In the genomic region with DNA sequence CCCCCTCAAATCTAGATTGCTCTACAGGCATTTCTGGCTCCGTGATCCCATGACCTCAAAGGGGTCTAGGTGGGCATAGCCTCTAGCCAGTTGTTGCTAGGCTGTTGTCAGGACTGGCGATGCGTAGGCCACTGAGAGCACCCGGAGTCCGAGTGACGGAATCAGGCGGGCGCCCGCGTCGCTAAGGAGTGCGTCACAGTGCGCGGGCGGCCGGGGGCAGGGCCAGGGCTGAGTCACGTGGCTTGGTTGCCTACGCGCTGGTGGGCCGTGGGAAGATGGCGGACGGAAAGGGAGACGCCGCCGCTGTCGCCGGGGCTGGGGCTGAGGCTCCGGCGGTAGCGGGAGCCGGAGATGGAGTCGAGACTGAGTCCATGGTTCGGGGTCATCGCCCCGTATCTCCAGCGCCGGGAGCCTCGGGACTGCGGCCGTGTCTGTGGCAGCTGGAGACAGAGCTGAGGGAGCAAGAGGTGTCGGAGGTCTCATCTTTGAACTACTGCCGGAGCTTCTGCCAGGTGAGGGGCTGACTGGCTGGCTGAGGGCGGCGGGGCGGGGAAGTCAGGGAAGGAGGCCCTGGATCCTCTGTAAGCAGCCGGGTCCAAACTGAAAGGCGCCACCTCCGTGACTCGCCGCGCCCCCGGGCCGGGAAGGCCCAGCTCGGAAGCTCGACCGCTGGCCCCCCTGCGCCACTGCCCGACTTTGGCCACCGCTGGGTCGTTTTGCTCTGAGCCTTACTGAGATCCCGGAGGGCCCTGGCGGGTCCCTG, we compare ENCODE assay signal across 1 cellular context.
TF ChIP-seq lines count a peak whose summit lies in the region.

A gene with protein sequence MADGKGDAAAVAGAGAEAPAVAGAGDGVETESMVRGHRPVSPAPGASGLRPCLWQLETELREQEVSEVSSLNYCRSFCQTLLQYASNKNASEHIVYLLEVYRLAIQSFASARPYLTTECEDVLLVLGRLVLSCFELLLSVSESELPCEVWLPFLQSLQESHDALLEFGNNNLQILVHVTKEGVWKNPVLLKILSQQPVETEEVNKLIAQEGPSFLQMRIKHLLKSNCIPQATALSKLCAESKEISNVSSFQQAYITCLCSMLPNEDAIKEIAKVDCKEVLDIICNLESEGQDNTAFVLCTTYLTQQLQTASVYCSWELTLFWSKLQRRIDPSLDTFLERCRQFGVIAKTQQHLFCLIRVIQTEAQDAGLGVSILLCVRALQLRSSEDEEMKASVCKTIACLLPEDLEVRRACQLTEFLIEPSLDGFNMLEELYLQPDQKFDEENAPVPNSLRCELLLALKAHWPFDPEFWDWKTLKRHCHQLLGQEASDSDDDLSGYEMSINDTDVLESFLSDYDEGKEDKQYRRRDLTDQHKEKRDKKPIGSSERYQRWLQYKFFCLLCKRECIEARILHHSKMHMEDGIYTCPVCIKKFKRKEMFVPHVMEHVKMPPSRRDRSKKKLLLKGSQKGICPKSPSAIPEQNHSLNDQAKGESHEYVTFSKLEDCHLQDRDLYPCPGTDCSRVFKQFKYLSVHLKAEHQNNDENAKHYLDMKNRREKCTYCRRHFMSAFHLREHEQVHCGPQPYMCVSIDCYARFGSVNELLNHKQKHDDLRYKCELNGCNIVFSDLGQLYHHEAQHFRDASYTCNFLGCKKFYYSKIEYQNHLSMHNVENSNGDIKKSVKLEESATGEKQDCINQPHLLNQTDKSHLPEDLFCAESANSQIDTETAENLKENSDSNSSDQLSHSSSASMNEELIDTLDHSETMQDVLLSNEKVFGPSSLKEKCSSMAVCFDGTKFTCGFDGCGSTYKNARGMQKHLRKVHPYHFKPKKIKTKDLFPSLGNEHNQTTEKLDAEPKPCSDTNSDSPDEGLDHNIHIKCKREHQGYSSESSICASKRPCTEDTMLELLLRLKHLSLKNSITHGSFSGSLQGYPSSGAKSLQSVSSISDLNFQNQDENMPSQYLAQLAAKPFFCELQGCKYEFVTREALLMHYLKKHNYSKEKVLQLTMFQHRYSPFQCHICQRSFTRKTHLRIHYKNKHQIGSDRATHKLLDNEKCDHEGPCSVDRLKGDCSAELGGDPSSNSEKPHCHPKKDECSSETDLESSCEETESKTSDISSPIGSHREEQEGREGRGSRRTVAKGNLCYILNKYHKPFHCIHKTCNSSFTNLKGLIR (N-terminal part only) (plus strand): TSS at position 263 of the 763 bp plus-strand sequence. CDS start 13 bp downstream, at position 276.

TF ChIP-seq in HepG2, 621 proteins besides CTCF, POLR2A, EP300 and RAD21 (continued from another document and continues in another):
- TF ChIP-seq, protein P1, sequence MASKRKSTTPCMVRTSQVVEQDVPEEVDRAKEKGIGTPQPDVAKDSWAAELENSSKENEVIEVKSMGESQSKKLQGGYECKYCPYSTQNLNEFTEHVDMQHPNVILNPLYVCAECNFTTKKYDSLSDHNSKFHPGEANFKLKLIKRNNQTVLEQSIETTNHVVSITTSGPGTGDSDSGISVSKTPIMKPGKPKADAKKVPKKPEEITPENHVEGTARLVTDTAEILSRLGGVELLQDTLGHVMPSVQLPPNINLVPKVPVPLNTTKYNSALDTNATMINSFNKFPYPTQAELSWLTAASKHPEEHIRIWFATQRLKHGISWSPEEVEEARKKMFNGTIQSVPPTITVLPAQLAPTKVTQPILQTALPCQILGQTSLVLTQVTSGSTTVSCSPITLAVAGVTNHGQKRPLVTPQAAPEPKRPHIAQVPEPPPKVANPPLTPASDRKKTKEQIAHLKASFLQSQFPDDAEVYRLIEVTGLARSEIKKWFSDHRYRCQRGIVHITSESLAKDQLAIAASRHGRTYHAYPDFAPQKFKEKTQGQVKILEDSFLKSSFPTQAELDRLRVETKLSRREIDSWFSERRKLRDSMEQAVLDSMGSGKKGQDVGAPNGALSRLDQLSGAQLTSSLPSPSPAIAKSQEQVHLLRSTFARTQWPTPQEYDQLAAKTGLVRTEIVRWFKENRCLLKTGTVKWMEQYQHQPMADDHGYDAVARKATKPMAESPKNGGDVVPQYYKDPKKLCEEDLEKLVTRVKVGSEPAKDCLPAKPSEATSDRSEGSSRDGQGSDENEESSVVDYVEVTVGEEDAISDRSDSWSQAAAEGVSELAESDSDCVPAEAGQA (IDR thresholded peaks at IDR 0.05; ENCODE audit: low read depth) = peak; percentile 97
- TF ChIP-seq, protein P1 (CRISPR knock-in tag; IDR thresholded peaks at IDR 0.05; ENCODE audit: borderline replicate concordance) = no peak
- TF ChIP-seq, protein P2, sequence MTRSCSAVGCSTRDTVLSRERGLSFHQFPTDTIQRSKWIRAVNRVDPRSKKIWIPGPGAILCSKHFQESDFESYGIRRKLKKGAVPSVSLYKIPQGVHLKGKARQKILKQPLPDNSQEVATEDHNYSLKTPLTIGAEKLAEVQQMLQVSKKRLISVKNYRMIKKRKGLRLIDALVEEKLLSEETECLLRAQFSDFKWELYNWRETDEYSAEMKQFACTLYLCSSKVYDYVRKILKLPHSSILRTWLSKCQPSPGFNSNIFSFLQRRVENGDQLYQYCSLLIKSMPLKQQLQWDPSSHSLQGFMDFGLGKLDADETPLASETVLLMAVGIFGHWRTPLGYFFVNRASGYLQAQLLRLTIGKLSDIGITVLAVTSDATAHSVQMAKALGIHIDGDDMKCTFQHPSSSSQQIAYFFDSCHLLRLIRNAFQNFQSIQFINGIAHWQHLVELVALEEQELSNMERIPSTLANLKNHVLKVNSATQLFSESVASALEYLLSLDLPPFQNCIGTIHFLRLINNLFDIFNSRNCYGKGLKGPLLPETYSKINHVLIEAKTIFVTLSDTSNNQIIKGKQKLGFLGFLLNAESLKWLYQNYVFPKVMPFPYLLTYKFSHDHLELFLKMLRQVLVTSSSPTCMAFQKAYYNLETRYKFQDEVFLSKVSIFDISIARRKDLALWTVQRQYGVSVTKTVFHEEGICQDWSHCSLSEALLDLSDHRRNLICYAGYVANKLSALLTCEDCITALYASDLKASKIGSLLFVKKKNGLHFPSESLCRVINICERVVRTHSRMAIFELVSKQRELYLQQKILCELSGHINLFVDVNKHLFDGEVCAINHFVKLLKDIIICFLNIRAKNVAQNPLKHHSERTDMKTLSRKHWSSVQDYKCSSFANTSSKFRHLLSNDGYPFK (CRISPR knock-in tag; IDR thresholded peaks at IDR 0.05; ENCODE audit: borderline replicate concordance) = peak; percentile 91; the same call in 1 of the 2 replicates
- TF ChIP-seq ARID2 (CRISPR knock-in tag; IDR thresholded peaks at IDR 0.05; ENCODE audit: borderline replicate concordance) (no peak), TRIM24 (CRISPR knock-in tag; IDR thresholded peaks at IDR 0.05) (no peak), CC2D1A (CRISPR knock-in tag; IDR thresholded peaks at IDR 0.05) (no peak), ZIK1 (CRISPR knock-in tag; IDR thresholded peaks at IDR 0.05; ENCODE audit: borderline replicate concordance, low read depth) (no peak; the same call in 1 of the 2 replicates), ZNF709 (CRISPR knock-in tag; IDR thresholded peaks at IDR 0.05) (peak; percentile 34; the same call in 1 of the 2 replicates), AGO1 (IDR thresholded peaks at IDR 0.05; ENCODE audit: low read depth, low read length, poor library complexity, severe bottlenecking) (no peak), SALL1 (CRISPR knock-in tag; IDR thresholded peaks at IDR 0.05) (peak; percentile 85; the same call in 1 of the 2 replicates), ZNF33A (CRISPR knock-in tag; IDR thresholded peaks at IDR 0.05; ENCODE audit: borderline replicate concordance) (no peak; the same call in 1 of the 2 replicates), ZNF263 (CRISPR knock-in tag; IDR thresholded peaks at IDR 0.05) (no peak), SP4 (CRISPR knock-in tag; IDR thresholded peaks at IDR 0.05) (peak; percentile 90), ZNF496 (CRISPR knock-in tag; IDR thresholded peaks at IDR 0.05; ENCODE audit: insufficient replicate concordance) (no peak), PAX8 (CRISPR knock-in tag; IDR thresholded peaks at IDR 0.05; ENCODE audit: borderline replicate concordance) (no peak), ZNF558 (CRISPR knock-in tag; IDR thresholded peaks at IDR 0.05; ENCODE audit: borderline replicate concordance) (0 out of 2 replicates have a peak, but pooled peaks have one; percentile 78), MED8 (CRISPR knock-in tag; IDR thresholded peaks at IDR 0.05; ENCODE audit: insufficient replicate concordance) (peak; percentile 56)
- TF ChIP-seq, protein P3, sequence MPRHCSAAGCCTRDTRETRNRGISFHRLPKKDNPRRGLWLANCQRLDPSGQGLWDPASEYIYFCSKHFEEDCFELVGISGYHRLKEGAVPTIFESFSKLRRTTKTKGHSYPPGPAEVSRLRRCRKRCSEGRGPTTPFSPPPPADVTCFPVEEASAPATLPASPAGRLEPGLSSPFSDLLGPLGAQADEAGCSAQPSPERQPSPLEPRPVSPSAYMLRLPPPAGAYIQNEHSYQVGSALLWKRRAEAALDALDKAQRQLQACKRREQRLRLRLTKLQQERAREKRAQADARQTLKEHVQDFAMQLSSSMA (CRISPR knock-in tag; IDR thresholded peaks at IDR 0.05) = no peak
- TF ChIP-seq, protein P4, sequence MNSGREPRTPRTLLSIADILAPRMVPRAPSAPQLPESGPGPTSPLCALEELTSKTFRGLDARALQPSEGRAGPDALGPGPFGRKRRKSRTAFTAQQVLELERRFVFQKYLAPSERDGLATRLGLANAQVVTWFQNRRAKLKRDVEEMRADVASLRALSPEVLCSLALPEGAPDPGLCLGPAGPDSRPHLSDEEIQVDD (CRISPR knock-in tag; IDR thresholded peaks at IDR 0.05; ENCODE audit: borderline replicate concordance) = no peak
- TF ChIP-seq, protein P5, sequence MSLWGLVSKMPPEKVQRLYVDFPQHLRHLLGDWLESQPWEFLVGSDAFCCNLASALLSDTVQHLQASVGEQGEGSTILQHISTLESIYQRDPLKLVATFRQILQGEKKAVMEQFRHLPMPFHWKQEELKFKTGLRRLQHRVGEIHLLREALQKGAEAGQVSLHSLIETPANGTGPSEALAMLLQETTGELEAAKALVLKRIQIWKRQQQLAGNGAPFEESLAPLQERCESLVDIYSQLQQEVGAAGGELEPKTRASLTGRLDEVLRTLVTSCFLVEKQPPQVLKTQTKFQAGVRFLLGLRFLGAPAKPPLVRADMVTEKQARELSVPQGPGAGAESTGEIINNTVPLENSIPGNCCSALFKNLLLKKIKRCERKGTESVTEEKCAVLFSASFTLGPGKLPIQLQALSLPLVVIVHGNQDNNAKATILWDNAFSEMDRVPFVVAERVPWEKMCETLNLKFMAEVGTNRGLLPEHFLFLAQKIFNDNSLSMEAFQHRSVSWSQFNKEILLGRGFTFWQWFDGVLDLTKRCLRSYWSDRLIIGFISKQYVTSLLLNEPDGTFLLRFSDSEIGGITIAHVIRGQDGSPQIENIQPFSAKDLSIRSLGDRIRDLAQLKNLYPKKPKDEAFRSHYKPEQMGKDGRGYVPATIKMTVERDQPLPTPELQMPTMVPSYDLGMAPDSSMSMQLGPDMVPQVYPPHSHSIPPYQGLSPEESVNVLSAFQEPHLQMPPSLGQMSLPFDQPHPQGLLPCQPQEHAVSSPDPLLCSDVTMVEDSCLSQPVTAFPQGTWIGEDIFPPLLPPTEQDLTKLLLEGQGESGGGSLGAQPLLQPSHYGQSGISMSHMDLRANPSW (CRISPR knock-in tag; IDR thresholded peaks at IDR 0.05; ENCODE audit: borderline replicate concordance) = 0 out of 2 replicates have a peak, but pooled peaks have one; percentile 71
- TF ChIP-seq, protein P6, sequence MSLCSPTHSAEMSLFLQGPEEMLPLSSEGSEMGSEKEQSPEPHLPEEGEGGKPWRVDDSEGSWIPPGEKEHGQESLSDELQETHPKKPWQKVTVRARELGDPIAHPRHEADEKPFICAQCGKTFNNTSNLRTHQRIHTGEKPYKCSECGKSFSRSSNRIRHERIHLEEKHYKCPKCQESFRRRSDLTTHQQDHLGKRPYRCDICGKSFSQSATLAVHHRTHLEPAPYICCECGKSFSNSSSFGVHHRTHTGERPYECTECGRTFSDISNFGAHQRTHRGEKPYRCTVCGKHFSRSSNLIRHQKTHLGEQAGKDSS (CRISPR knock-in tag; IDR thresholded peaks at IDR 0.05; ENCODE audit: borderline replicate concordance, low read depth) = peak; percentile 69; the same call in 1 of the 2 replicates
- TF ChIP-seq, protein P7, sequence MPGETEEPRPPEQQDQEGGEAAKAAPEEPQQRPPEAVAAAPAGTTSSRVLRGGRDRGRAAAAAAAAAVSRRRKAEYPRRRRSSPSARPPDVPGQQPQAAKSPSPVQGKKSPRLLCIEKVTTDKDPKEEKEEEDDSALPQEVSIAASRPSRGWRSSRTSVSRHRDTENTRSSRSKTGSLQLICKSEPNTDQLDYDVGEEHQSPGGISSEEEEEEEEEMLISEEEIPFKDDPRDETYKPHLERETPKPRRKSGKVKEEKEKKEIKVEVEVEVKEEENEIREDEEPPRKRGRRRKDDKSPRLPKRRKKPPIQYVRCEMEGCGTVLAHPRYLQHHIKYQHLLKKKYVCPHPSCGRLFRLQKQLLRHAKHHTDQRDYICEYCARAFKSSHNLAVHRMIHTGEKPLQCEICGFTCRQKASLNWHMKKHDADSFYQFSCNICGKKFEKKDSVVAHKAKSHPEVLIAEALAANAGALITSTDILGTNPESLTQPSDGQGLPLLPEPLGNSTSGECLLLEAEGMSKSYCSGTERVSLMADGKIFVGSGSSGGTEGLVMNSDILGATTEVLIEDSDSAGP (CRISPR knock-in tag; IDR thresholded peaks at IDR 0.05; ENCODE audit: borderline replicate concordance) = peak; percentile 90
- TF ChIP-seq, protein P8, sequence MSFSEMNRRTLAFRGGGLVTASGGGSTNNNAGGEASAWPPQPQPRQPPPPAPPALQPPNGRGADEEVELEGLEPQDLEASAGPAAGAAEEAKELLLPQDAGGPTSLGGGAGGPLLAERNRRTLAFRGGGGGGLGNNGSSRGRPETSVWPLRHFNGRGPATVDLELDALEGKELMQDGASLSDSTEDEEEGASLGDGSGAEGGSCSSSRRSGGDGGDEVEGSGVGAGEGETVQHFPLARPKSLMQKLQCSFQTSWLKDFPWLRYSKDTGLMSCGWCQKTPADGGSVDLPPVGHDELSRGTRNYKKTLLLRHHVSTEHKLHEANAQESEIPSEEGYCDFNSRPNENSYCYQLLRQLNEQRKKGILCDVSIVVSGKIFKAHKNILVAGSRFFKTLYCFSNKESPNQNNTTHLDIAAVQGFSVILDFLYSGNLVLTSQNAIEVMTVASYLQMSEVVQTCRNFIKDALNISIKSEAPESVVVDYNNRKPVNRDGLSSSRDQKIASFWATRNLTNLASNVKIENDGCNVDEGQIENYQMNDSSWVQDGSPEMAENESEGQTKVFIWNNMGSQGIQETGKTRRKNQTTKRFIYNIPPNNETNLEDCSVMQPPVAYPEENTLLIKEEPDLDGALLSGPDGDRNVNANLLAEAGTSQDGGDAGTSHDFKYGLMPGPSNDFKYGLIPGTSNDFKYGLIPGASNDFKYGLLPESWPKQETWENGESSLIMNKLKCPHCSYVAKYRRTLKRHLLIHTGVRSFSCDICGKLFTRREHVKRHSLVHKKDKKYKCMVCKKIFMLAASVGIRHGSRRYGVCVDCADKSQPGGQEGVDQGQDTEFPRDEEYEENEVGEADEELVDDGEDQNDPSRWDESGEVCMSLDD (CRISPR knock-in tag; IDR thresholded peaks at IDR 0.05; ENCODE audit: borderline replicate concordance) = no peak
